21 cellular contexts compared by ENCODE assay signal in the genomic region with DNA sequence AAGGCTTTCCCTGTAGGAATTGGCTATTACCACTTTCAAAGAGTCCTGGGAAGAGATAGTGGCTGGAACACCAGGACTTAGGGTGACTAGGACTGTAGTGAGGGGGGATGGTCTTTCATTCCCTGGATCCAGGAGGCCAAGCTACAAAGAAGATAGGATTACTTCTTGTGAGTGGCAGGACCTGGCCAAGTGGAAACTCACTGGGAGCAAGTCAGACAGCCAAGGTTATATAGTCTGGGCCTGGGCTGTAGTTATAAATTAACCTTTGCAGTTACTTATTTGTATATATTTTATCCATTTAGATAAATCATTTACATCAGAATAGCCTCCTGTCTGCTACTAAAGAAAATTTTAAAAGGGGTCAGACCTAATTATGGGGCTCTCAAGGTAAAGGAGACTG.
"Had no signal": no experiment of that assay in that cellular context is flagged by ENCODE, and none has a peak within 500 bp of the region (broad histone marks: within the 10 kb centered on the region; RNA-seq: fewer than 3 reads in every experiment).

No MANE protein-coding gene starts in this region.

- H3K4me3 ChIP-seq: coronary artery, prostate gland, spleen, testis, tibial nerve had no signal

- H3K27me3 Mint-ChIP-seq: stimulated activated memory B cell treated with anti-CD40 and anti-IgM and Interleukin-4, amounts not matched to agents 10 μg/mL and 1 μg/mL and 100 μg/mL, for 72 hours had no signal

- H3K4me3 Mint-ChIP-seq: endodermal cell; mesothelial cell of epicardium; natural killer cell treated with Interleukin-12 subunit alpha and Interleukin-12 subunit beta and Interleukin-15 and Interleukin-18, amount 100 ng/mL, for 72 hours; stimulated activated memory B cell treated with anti-CD40 and anti-IgM and Interleukin-4, amounts not matched to agents 10 μg/mL and 1 μg/mL and 100 μg/mL, for 72 hours; stimulated activated naive CD8-positive, alpha-beta T cell treated with anti-CD3 and anti-CD28 coated beads, Interleukin-15, Interleukin-2, amounts not matched to agents 100 ng/mL and 50 ng/mL, for 24 hours had no signal

- ATAC-seq: left lobe of liver; natural killer cell treated with Interleukin-12 subunit alpha and Interleukin-12 subunit beta and Interleukin-15 and Interleukin-18, amount 100 ng/mL, for 72 hours; sciatic nerve; stimulated activated memory B cell treated with anti-CD40 and anti-IgM and Interleukin-4, amounts not matched to agents 10 μg/mL and 1 μg/mL and 100 μg/mL, for 72 hours had no signal

- H3K9me3 Mint-ChIP-seq: endodermal cell; mesothelial cell of epicardium; natural killer cell treated with Interleukin-12 subunit alpha and Interleukin-12 subunit beta and Interleukin-15 and Interleukin-18, amount 100 ng/mL, for 72 hours; stimulated activated memory B cell treated with anti-CD40 and anti-IgM and Interleukin-4, amounts not matched to agents 10 μg/mL and 1 μg/mL and 100 μg/mL, for 72 hours had no signal

- H3K27ac Mint-ChIP-seq: endodermal cell; mesothelial cell of epicardium; natural killer cell treated with Interleukin-12 subunit alpha and Interleukin-12 subunit beta and Interleukin-15 and Interleukin-18, amount 100 ng/mL, for 72 hours; stimulated activated memory B cell treated with anti-CD40 and anti-IgM and Interleukin-4, amounts not matched to agents 10 μg/mL and 1 μg/mL and 100 μg/mL, for 72 hours; stimulated activated naive CD8-positive, alpha-beta T cell treated with anti-CD3 and anti-CD28 coated beads, Interleukin-15, Interleukin-2, amounts not matched to agents 100 ng/mL and 50 ng/mL, for 24 hours had no signal

- H3K4me1 Mint-ChIP-seq: mesothelial cell of epicardium had no signal

- H3K36me3 Mint-ChIP-seq: mesothelial cell of epicardium; stimulated activated memory B cell treated with anti-CD40 and anti-IgM and Interleukin-4, amounts not matched to agents 10 μg/mL and 1 μg/mL and 100 μg/mL, for 72 hours had no signal

- DNase-seq: central memory CD4-positive, alpha-beta T cell; effector CD4-positive, alpha-beta T cell; endodermal cell; glutamatergic neuron; islet precursor cell; mammary epithelial cell; retina; spleen; stimulated activated CD4-positive, alpha-beta T cell treated with anti-CD3 and anti-CD28 coated beads, Interleukin-15, amount 100 ng/mL, for 24 hours; stimulated activated CD4-positive, alpha-beta T cell treated with anti-CD3 and anti-CD28 coated beads, Interleukin-1b, Interleukin-23, amount 100 ng/mL, for 48 hours; stimulated activated CD4-positive, alpha-beta T cell treated with anti-CD3 and anti-CD28 coated beads, Interleukin-4, amount 100 ng/mL, for 24 hours; testis had no signal
